ENCODE assay signal across 26 cellular contexts in the genomic region with DNA sequence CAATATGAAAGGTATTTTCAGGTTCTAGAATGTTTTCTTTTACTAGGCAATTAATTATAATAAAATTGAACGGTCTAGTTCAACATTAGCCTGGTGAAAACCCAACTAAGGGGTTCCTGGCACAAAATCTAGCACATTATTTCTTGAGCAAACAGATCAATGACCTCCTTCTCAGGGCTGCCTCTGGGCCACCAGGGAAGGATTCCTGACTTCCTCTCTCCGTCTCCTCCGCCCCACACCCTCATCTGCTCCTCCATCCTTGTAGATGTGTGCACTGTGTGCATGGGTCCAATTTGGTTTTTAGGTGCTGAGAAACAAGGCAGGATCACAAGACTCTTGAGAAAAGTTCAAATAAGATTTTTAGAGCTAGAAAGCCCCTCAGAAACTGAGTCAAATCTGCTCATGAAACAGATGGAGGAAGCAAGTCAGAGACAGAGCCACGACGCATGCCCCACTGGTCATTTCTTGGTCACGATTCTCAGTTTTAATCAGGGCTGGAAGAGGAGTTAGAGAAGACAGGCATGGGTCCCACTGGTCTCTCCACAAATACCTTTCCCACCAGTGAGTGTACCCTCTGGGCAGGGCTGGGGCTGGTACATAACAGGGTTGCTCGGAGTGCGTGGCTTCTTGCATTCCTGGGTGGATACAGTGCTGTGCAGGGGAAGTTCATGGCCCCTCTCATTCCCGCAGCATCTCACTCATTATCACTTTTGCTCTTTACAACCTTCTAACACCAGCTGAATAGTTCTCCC. TPM values are rescaled to one million over a fixed set of nuclear protein-coding genes. Genes with fewer than 3 reads are reported as not detected.
DNase-seq lines count a peak whose midpoint lies in the region; ATAC-seq and TF ChIP-seq lines count a peak whose summit lies in the region.
"Had no signal": no experiment of that assay in that cellular context is flagged by ENCODE, and none has a peak within 500 bp of the region (broad histone marks: within the 10 kb centered on the region; RNA-seq: fewer than 3 reads in every experiment).

No MANE protein-coding gene starts in this region.

- peaks cover 3% of the 10 kb centered on the region; the same call in 1 of the 2 replicates for H4K20me1 ChIP-seq in PC-9 (ENCODE audit: insufficient read depth)

- H3F3A ChIP-seq in PC-9 (ENCODE audit: insufficient read depth, low read depth): peaks cover 5% of the 10 kb centered on the region; the same call in 1 of the 2 replicates

- no peaks in the 10 kb centered on the region for H3K36me3 ChIP-seq in PC-9 (ENCODE audit: low read depth)
- no peaks in the 10 kb centered on the region for H3K36me3 ChIP-seq in endodermal cell (ENCODE audit: control insufficient read depth, insufficient read depth, low read length)
- H3K36me3 ChIP-seq: HAP-1, right lobe of liver, spleen, thoracic aorta, uterus had no signal

- H3K27me3 Mint-ChIP-seq in endodermal cell (ENCODE audit: insufficient read depth): peaks cover 22% of the 10 kb centered on the region
- peaks cover 19% of the 10 kb centered on the region for H3K27me3 Mint-ChIP-seq in progenitor cell of endocrine pancreas
- no peaks in the 10 kb centered on the region; the same call in 1 of the 2 replicates for H3K27me3 Mint-ChIP-seq in WTC11 (ENCODE audit: low read depth)
- H3K27me3 Mint-ChIP-seq: activated naive CD8-positive, alpha-beta T cell had no signal

- H3K9me3 Mint-ChIP-seq in endodermal cell: no peaks in the 10 kb centered on the region
- H3K9me3 Mint-ChIP-seq in progenitor cell of endocrine pancreas (ENCODE audit: low read depth): peaks cover 4% of the 10 kb centered on the region
- H3K9me3 Mint-ChIP-seq in WTC11: no peaks in the 10 kb centered on the region
- H3K9me3 Mint-ChIP-seq: activated CD4-positive, alpha-beta memory T cell treated with anti-CD3 and anti-CD28 coated beads for 36 hours; memory B cell; neural crest cell; stimulated activated naive CD8-positive, alpha-beta T cell treated with anti-CD3 and anti-CD28 coated beads, Interleukin-15, Interleukin-2, amounts not matched to agents 100 ng/mL and 50 ng/mL, for 24 hours had no signal

- H3K79me2 ChIP-seq in PC-9 (ENCODE audit: low read depth): no peaks in the 10 kb centered on the region

- H3K9me3 ChIP-seq in PC-9 (ENCODE audit: insufficient read depth, low read depth) (no peaks in the 10 kb centered on the region), endodermal cell (ENCODE audit: control insufficient read depth, low read length) (no peaks in the 10 kb centered on the region)
- H3K9me3 ChIP-seq: HAP-1, right lobe of liver, spleen, thoracic aorta, uterus had no signal

- H3K27me3 ChIP-seq in PC-9 (ENCODE audit: insufficient read depth, low read depth) (no peaks in the 10 kb centered on the region), endodermal cell (ENCODE audit: control insufficient read depth, insufficient read depth, low read length, poor library complexity, severe bottlenecking) (peaks cover 5% of the 10 kb centered on the region)
- H3K27me3 ChIP-seq: right lobe of liver, uterus had no signal

- no peak overlapping the region for H2AFZ ChIP-seq in PC-9

- H3K4me1 Mint-ChIP-seq in endodermal cell: peaks cover 7% of the 10 kb centered on the region
- peaks cover 16% of the 10 kb centered on the region for H3K4me1 Mint-ChIP-seq in progenitor cell of endocrine pancreas (ENCODE audit: low read depth)
- H3K4me1 Mint-ChIP-seq in WTC11: peaks cover 8% of the 10 kb centered on the region
- H3K4me1 Mint-ChIP-seq: memory B cell, neural crest cell had no signal

- no peak overlapping the region for H3K4me3 ChIP-seq in PC-9
- no peak overlapping the region for H3K4me3 ChIP-seq in endodermal cell (ENCODE audit: low read length)
- H3K4me3 ChIP-seq: HAP-1, right lobe of liver, spleen, thoracic aorta, uterus had no signal

- peak; percentile 27 for DNase-seq in activated effector memory CD4-positive, alpha-beta T cell treated with anti-CD3 and anti-CD28 coated beads, Interleukin-2, amount 50 U/mL, for 16 hours
- no peak for DNase-seq in activated effector memory CD4-positive, alpha-beta T cell treated with Interleukin-2 at 50 U/mL for 16 hours
- no peak for DNase-seq in PC-9
- peak; percentile 30 for DNase-seq in endodermal cell
- DNase-seq in progenitor cell of endocrine pancreas (ENCODE audit: low spot score, unreplicated experiment): peak; percentile 8
- DNase-seq in pons (ENCODE audit: low spot score): no peak
- no peak for DNase-seq in WTC11 (ENCODE audit: low spot score)
- DNase-seq: hippocampal formation, NCI-H1092, NCI-H2171 treated with DMSO at 0.1 percent for 48 hours, NCI-H510A, spleen had no signal

- no peak overlapping the region for H3K27ac Mint-ChIP-seq in endodermal cell
- H3K27ac Mint-ChIP-seq in progenitor cell of endocrine pancreas: no peak overlapping the region
- no peak overlapping the region for H3K27ac Mint-ChIP-seq in WTC11
- H3K27ac Mint-ChIP-seq: activated CD4-positive, alpha-beta memory T cell treated with anti-CD3 and anti-CD28 coated beads for 36 hours; activated naive CD8-positive, alpha-beta T cell; memory B cell; stimulated activated naive CD8-positive, alpha-beta T cell treated with anti-CD3 and anti-CD28 coated beads, Interleukin-15, Interleukin-2, amounts not matched to agents 100 ng/mL and 50 ng/mL, for 24 hours had no signal

- no peaks in the 10 kb centered on the region for H3K9me2 ChIP-seq in PC-9 (ENCODE audit: insufficient read depth)

- POLR2A ChIA-PET in PC-9 (lab: Charles Lee; ENCODE audit: unreplicated experiment): interaction anchor here (0.6 kb wide), 2 partner anchors 17 to 34 kb away, joined by 3 to 5 read pairs; no protein-coding TSS in a partner anchor
- POLR2A ChIA-PET in WTC11 (lab: Charles Lee): no interaction called here

- H3K36me3 Mint-ChIP-seq in endodermal cell (ENCODE audit: low read depth): no peaks in the 10 kb centered on the region
- H3K36me3 Mint-ChIP-seq in progenitor cell of endocrine pancreas (ENCODE audit: insufficient read depth): no peaks in the 10 kb centered on the region
- H3K36me3 Mint-ChIP-seq in WTC11: no peaks in the 10 kb centered on the region
- H3K36me3 Mint-ChIP-seq: activated CD4-positive, alpha-beta memory T cell treated with anti-CD3 and anti-CD28 coated beads for 36 hours; activated naive CD8-positive, alpha-beta T cell; memory B cell had no signal

- BruUV-seq in PC-9 (replicated peaks; lab: Mats Ljungman, UMichigan): no TSS peak

- ATAC-seq in WTC11 (no peak), HG02981 (IDR thresholded peaks at IDR 0.05; ENCODE audit: unreplicated experiment) (no peak)

- WGBS in endodermal cell (ENCODE audit: insufficient coverage in 1 of 2, insufficient read length in 1 of 2), 2 experiments: 92 to 93% methylated on average over 6 to 9 of the region's 9 CpGs

- no peak overlapping the region for H3K9ac ChIP-seq in endodermal cell (ENCODE audit: extremely low read depth, low read length, poor library complexity, severe bottlenecking)

- peak overlapping the region; percentile 54 for H3K27ac ChIP-seq in PC-9
- no peak overlapping the region for H3K27ac ChIP-seq in endodermal cell (ENCODE audit: low read depth, low read length)
- H3K27ac ChIP-seq: C4-2B, right lobe of liver, spleen, thoracic aorta, uterus had no signal

- TF ChIP-seq CTCF in PC-9 (conservative IDR thresholded peaks at IDR 0.05) (no peak), endodermal cell (conservative IDR thresholded peaks at IDR 0.05) (no peak), progenitor cell of endocrine pancreas (IDR thresholded peaks at IDR 0.05; ENCODE audit: unreplicated experiment) (no peak), WTC11 (IDR thresholded peaks at IDR 0.05) (no peak)

- no peak overlapping the region for H3K4me3 Mint-ChIP-seq in endodermal cell
- no peak overlapping the region for H3K4me3 Mint-ChIP-seq in progenitor cell of endocrine pancreas (ENCODE audit: low read depth)
- no peak overlapping the region for H3K4me3 Mint-ChIP-seq in WTC11
- H3K4me3 Mint-ChIP-seq: activated CD4-positive, alpha-beta memory T cell treated with anti-CD3 and anti-CD28 coated beads for 36 hours; activated naive CD8-positive, alpha-beta T cell; memory B cell; neural crest cell; stimulated activated naive CD8-positive, alpha-beta T cell treated with anti-CD3 and anti-CD28 coated beads, Interleukin-15, Interleukin-2, amounts not matched to agents 100 ng/mL and 50 ng/mL, for 24 hours had no signal

- CTCF ChIA-PET in PC-9 (lab: Charles Lee) (interaction anchor here (0.6 to 2.8 kb wide), 8 partner anchors 9 to 121 kb away, joined by 3 to 12 read pairs (median 4); no protein-coding TSS in a partner anchor), WTC11 (lab: Charles Lee) (interaction anchor here (0.6 to 4.4 kb wide), 35 partner anchors 10 to 633 kb away, joined by 3 to 30 read pairs (median 5); a partner anchor contains a TSS)

- peaks cover 40% of the 10 kb centered on the region for H3K4me1 ChIP-seq in PC-9 (replicated peaks; ENCODE audit: insufficient read depth)
- no peaks in the 10 kb centered on the region for H3K4me1 ChIP-seq in endodermal cell (ENCODE audit: control insufficient read depth, insufficient read depth, low read length)
- H3K4me1 ChIP-seq: HAP-1, right lobe of liver, uterus had no signal

- peak overlapping the region; percentile 58 for H3K4me2 ChIP-seq in PC-9

- intact Hi-C loops in PC-9 (cut with micrococcal nuclease; ENCODE audit: unreplicated experiment): loop anchor here (1.0 to 5.0 kb wide), 6 partner anchors 27 to 504 kb away; a partner anchor contains a TSS

TF ChIP-seq in WTC11, 78 proteins besides CTCF, POLR2A, EP300 and RAD21 (continues in another document):
- no peak for TF ChIP-seq NFE2L1 (CRISPR knock-in tag; IDR thresholded peaks at IDR 0.05)

RNA-seq across cellular contexts. Expression of a gene that starts 3.8 kb away (rescaled TPM):
- total RNA-seq in PC-9 (2021): 13.5 and 14.7 TPM in 2 replicates
- total RNA-seq in endodermal cell: 1 to 10 TPM; 2.7 to 4.1 TPM
- polyA plus RNA-seq in endodermal cell (2013, experiment 1 of 2): 0.28 TPM
- 0.50 TPM for polyA plus RNA-seq in endodermal cell (2013, experiment 2 of 2)
- total RNA-seq in progenitor cell of endocrine pancreas: 5.7 and 6.2 TPM in 2 replicates
- 0.63 to 2.0 TPM (median 0.80 TPM) in 3 replicates for total RNA-seq in WTC11 (2021)
- total RNA-seq: A172; activated CD4-positive, alpha-beta memory T cell treated with anti-CD3 and anti-CD28 coated beads for 36 hours; thoracic aorta had no signal

RNA-seq across cellular contexts. Expression of a gene that starts 26.9 kb away (rescaled TPM):
- 39.2 and 72.9 TPM in 2 replicates for total RNA-seq in PC-9 (2021)
- total RNA-seq in endodermal cell: 10 to 100 TPM; 33.2 to 36.9 TPM
- polyA plus RNA-seq in endodermal cell (2013, experiment 1 of 2): 16.0 TPM
- 14.1 TPM for polyA plus RNA-seq in endodermal cell (2013, experiment 2 of 2)
- total RNA-seq in progenitor cell of endocrine pancreas: 24.8 and 28.8 TPM in 2 replicates
- total RNA-seq in WTC11 (2021): 13.9 to 15.4 TPM (median 15.1 TPM) in 3 replicates

RNA-seq across cellular contexts. Expression of a gene that starts 51.8 kb away (rescaled TPM):
- total RNA-seq in PC-9 (2021) (not detected in 2 replicates), endodermal cell (under 1 TPM; 0.15 to 0.22 TPM), progenitor cell of endocrine pancreas (0.13 and 0.14 TPM in 2 replicates), WTC11 (2021) (not detected in 3 replicates)
- not detected for polyA plus RNA-seq in endodermal cell (2013, experiment 1 of 2)
- not detected for polyA plus RNA-seq in endodermal cell (2013, experiment 2 of 2)
- total RNA-seq: activated CD4-positive, alpha-beta memory T cell treated with anti-CD3 and anti-CD28 coated beads for 36 hours; bronchial epithelial cell; epithelial cell of proximal tubule; right lobe of liver; thoracic aorta had no signal

RNA-seq across cellular contexts. Expression of a gene that starts 57.5 kb away (rescaled TPM):
- not detected in 2 replicates for total RNA-seq in PC-9 (2021)
- not detected for total RNA-seq in endodermal cell
- not detected for polyA plus RNA-seq in endodermal cell (2013, experiment 1 of 2)
- not detected for polyA plus RNA-seq in endodermal cell (2013, experiment 2 of 2)
- total RNA-seq in progenitor cell of endocrine pancreas: not detected in 2 replicates
- total RNA-seq in WTC11 (2021): not detected in 3 replicates
- total RNA-seq: A172; activated CD4-positive, alpha-beta memory T cell treated with anti-CD3 and anti-CD28 coated beads for 36 hours; bronchial epithelial cell; epithelial cell of proximal tubule; neural crest cell; right lobe of liver; spleen; thoracic aorta; uterus had no signal

Comparison
In these comparisons a context has a peak if more than half of its experiments do, and no peak if none do; other contexts are left out.
1. DNase-seq: peak in activated effector memory CD4-positive, alpha-beta T cell treated with anti-CD3 and anti-CD28 coated beads, Interleukin-2, amount 50 U/mL, for 16 hours (single experiment), endodermal cell (single experiment) and progenitor cell of endocrine pancreas (single experiment); none in activated effector memory CD4-positive, alpha-beta T cell treated with Interleukin-2 at 50 U/mL for 16 hours (single experiment), PC-9 (0 of 2), pons (single experiment) and WTC11 (single experiment).